23 cellular contexts compared by ENCODE assay signal in genomic region chr1:60171793-60172192, GRCh38.
DNase-seq lines count a peak whose midpoint lies in the region; FAIRE-seq and TF ChIP-seq lines count a peak whose summit lies in the region.
"Had no signal": no experiment of that assay in that cellular context is flagged by ENCODE, and none has a peak within 500 bp of the region (broad histone marks: within the 10 kb centered on the region; RNA-seq: fewer than 3 reads in every experiment).

No MANE protein-coding gene starts in this region.

- no peaks in the 10 kb centered on the region for H3K27me3 ChIP-seq in bronchial epithelial cell (ENCODE audit: control insufficient read depth, insufficient read depth, low read length)
- H3K27me3 ChIP-seq: neutrophil, upper lobe of left lung had no signal

- CTCF ChIA-PET in activated CD4-positive, alpha-beta T cell treated with anti-CD3 and anti-CD28 coated beads, Interleukin-2, amount 10 ng/mL, durations not matched to agents 7 days and 5 days (lab: Charles Lee), result no interaction called here

- H3K27me3 Mint-ChIP-seq in mesothelial cell of epicardium (ENCODE audit: low read depth), result peaks cover 10% of the 10 kb centered on the region
- no peaks in the 10 kb centered on the region for H3K27me3 Mint-ChIP-seq in activated CD4-positive, alpha-beta T cell treated with anti-CD3 and anti-CD28 coated beads, Interleukin-2, amount 10 ng/mL, durations not matched to agents 7 days and 5 days
- no peaks in the 10 kb centered on the region for H3K27me3 Mint-ChIP-seq in activated naive CD8-positive, alpha-beta T cell treated with anti-CD3 and anti-CD28 coated beads for 36 hours
- H3K27me3 Mint-ChIP-seq: B cell had no signal

- no peak overlapping the region for H3K4me3 Mint-ChIP-seq in mesothelial cell of epicardium
- no peak overlapping the region for H3K4me3 Mint-ChIP-seq in activated CD4-positive, alpha-beta T cell treated with anti-CD3 and anti-CD28 coated beads, Interleukin-2, amount 10 ng/mL, durations not matched to agents 7 days and 5 days
- no peak overlapping the region for H3K4me3 Mint-ChIP-seq in activated naive CD8-positive, alpha-beta T cell treated with anti-CD3 and anti-CD28 coated beads for 36 hours
- H3K4me3 Mint-ChIP-seq: activated naive CD8-positive, alpha-beta T cell treated with anti-CD3 and anti-CD28 coated beads, Interleukin-2, amount 50 U/mL, for 24 hours; activated T-cell treated with anti-CD3 and anti-CD28 coated beads, Interleukin-2, amount 50 U/mL, for 4 hours; B cell; stimulated activated effector memory CD8-positive, alpha-beta T cell treated with anti-CD3 and anti-CD28 coated beads, Interleukin-12 subunit alpha, Interleukin-12 subunit beta, amount 100 ng/mL, for 72 hours had no signal

- H3K4me1 Mint-ChIP-seq in mesothelial cell of epicardium, result peaks cover 2% of the 10 kb centered on the region
- no peaks in the 10 kb centered on the region for H3K4me1 Mint-ChIP-seq in activated CD4-positive, alpha-beta T cell treated with anti-CD3 and anti-CD28 coated beads, Interleukin-2, amount 10 ng/mL, durations not matched to agents 7 days and 5 days
- no peaks in the 10 kb centered on the region for H3K4me1 Mint-ChIP-seq in activated naive CD8-positive, alpha-beta T cell treated with anti-CD3 and anti-CD28 coated beads for 36 hours
- H3K4me1 Mint-ChIP-seq: activated naive CD8-positive, alpha-beta T cell treated with anti-CD3 and anti-CD28 coated beads, Interleukin-2, amount 50 U/mL, for 24 hours; B cell; stimulated activated effector memory CD8-positive, alpha-beta T cell treated with anti-CD3 and anti-CD28 coated beads, Interleukin-12 subunit alpha, Interleukin-12 subunit beta, amount 100 ng/mL, for 72 hours had no signal

- peaks cover 5% of the 10 kb centered on the region for H3K9me3 Mint-ChIP-seq in mesothelial cell of epicardium
- H3K9me3 Mint-ChIP-seq in activated CD4-positive, alpha-beta T cell treated with anti-CD3 and anti-CD28 coated beads, Interleukin-2, amount 10 ng/mL, durations not matched to agents 7 days and 5 days, result no peaks in the 10 kb centered on the region
- peaks cover 1% of the 10 kb centered on the region for H3K9me3 Mint-ChIP-seq in activated naive CD8-positive, alpha-beta T cell treated with anti-CD3 and anti-CD28 coated beads for 36 hours
- H3K9me3 Mint-ChIP-seq: activated naive CD8-positive, alpha-beta T cell treated with anti-CD3 and anti-CD28 coated beads, Interleukin-2, amount 50 U/mL, for 24 hours had no signal

- no peak overlapping the region for H3K4me3 ChIP-seq in bronchial epithelial cell (ENCODE audit: low read depth, low read length)
- H3K4me3 ChIP-seq: coronary artery, heart right ventricle, SK-N-MC, upper lobe of left lung had no signal

- TF ChIP-seq CTCF in AG09319 (IDR thresholded peaks at IDR 0.05; ENCODE audit: low read depth, low read length) (peak; percentile 29), bronchial epithelial cell (IDR thresholded peaks at IDR 0.05; ENCODE audit: insufficient read depth, low read length, severe bottlenecking) (no peak), mesothelial cell of epicardium (IDR thresholded peaks at IDR 0.05; ENCODE audit: unreplicated experiment) (no peak)

- no peaks in the 10 kb centered on the region for H3K36me3 Mint-ChIP-seq in mesothelial cell of epicardium
- no peaks in the 10 kb centered on the region for H3K36me3 Mint-ChIP-seq in activated CD4-positive, alpha-beta T cell treated with anti-CD3 and anti-CD28 coated beads, Interleukin-2, amount 10 ng/mL, durations not matched to agents 7 days and 5 days (ENCODE audit: low read depth)
- no peaks in the 10 kb centered on the region for H3K36me3 Mint-ChIP-seq in activated naive CD8-positive, alpha-beta T cell treated with anti-CD3 and anti-CD28 coated beads for 36 hours
- H3K36me3 Mint-ChIP-seq: stimulated activated effector memory CD8-positive, alpha-beta T cell treated with anti-CD3 and anti-CD28 coated beads, Interleukin-12 subunit alpha, Interleukin-12 subunit beta, amount 100 ng/mL, for 72 hours had no signal

- H3K36me3 ChIP-seq in bronchial epithelial cell (ENCODE audit: control insufficient read depth, insufficient read depth, low read length), result no peaks in the 10 kb centered on the region
- H3K36me3 ChIP-seq: heart right ventricle, neutrophil, upper lobe of left lung had no signal

- DNase-seq in AG09319 (ENCODE audit: extremely low read depth, low read depth) (peak; percentile 67), LHCN-M2 (ENCODE audit: low read depth) (peak; percentile 90), bronchial epithelial cell (ENCODE audit: low read depth) (peak; percentile 33), myocyte (ENCODE audit: low read depth) (peak; percentile 67), mesothelial cell of epicardium (ENCODE audit: low spot score in 2 of 2, unreplicated experiment in 2 of 2) (no peak), NCI-H1694 (lab: John Stamatoyannopoulos, UW) (no peak)
- DNase-seq in activated CD4-positive, alpha-beta T cell treated with anti-CD3 and anti-CD28 coated beads, Interleukin-2, amount 10 ng/mL, durations not matched to agents 7 days and 5 days, result no peak
- no peak for DNase-seq in activated naive CD8-positive, alpha-beta T cell treated with anti-CD3 and anti-CD28 coated beads for 36 hours
- DNase-seq: activated CD4-positive, alpha-beta T cell treated with anti-CD3 and anti-CD28 coated beads, Interleukin-2, amount 50 U/mL, for 4 hours; activated naive CD8-positive, alpha-beta T cell treated with anti-CD3 and anti-CD28 coated beads, Interleukin-2, amount 50 U/mL, for 24 hours; activated T-cell treated with anti-CD3 and anti-CD28 coated beads, Interleukin-2, amount 50 U/mL, for 4 hours; heart right ventricle; midbrain; NCI-H1694 treated with DMSO at 0.1 percent for 48 hours; NCI-H524 treated with DMSO at 0.1 percent for 48 hours; OCI-M1; upper lobe of left lung had no signal

- POLR2A ChIA-PET in activated CD4-positive, alpha-beta T cell treated with anti-CD3 and anti-CD28 coated beads, Interleukin-2, amount 10 ng/mL, durations not matched to agents 7 days and 5 days (lab: Charles Lee), result no interaction called here

- H3K27ac Mint-ChIP-seq in mesothelial cell of epicardium, result no peak overlapping the region
- H3K27ac Mint-ChIP-seq in activated CD4-positive, alpha-beta T cell treated with anti-CD3 and anti-CD28 coated beads, Interleukin-2, amount 10 ng/mL, durations not matched to agents 7 days and 5 days, result no peak overlapping the region
- H3K27ac Mint-ChIP-seq in activated naive CD8-positive, alpha-beta T cell treated with anti-CD3 and anti-CD28 coated beads for 36 hours, result no peak overlapping the region
- H3K27ac Mint-ChIP-seq: activated naive CD8-positive, alpha-beta T cell treated with anti-CD3 and anti-CD28 coated beads, Interleukin-2, amount 50 U/mL, for 24 hours; B cell; stimulated activated effector memory CD8-positive, alpha-beta T cell treated with anti-CD3 and anti-CD28 coated beads, Interleukin-12 subunit alpha, Interleukin-12 subunit beta, amount 100 ng/mL, for 72 hours had no signal

- FAIRE-seq in bronchial epithelial cell (lab: Jason Lieb, UNC), result no peak
- FAIRE-seq: D721Med had no signal

Comparison
In these comparisons a context has a peak if more than half of its experiments do, and no peak if none do; other contexts are left out.
1. DNase-seq: peak in AG09319 (single experiment), LHCN-M2 (single experiment), bronchial epithelial cell (single experiment) and myocyte (single experiment); none in mesothelial cell of epicardium (0 of 2), activated CD4-positive, alpha-beta T cell treated with anti-CD3 and anti-CD28 coated beads, Interleukin-2, amount 10 ng/mL, durations not matched to agents 7 days and 5 days (single experiment), NCI-H1694 (single experiment) and activated naive CD8-positive, alpha-beta T cell treated with anti-CD3 and anti-CD28 coated beads for 36 hours (single experiment).